In genomic region chr10:70418229-70418628, GRCh38 we compare ENCODE assay signal across 13 cellular contexts. TPM values are rescaled to one million over a fixed set of nuclear protein-coding genes. Genes with fewer than 3 reads are reported as not detected.
DNase-seq lines count a peak whose midpoint lies in the region; ATAC-seq and TF ChIP-seq lines count a peak whose summit lies in the region.
"Had no signal": no experiment of that assay in that cellular context is flagged by ENCODE, and none has a peak within 500 bp of the region (broad histone marks: within the 10 kb centered on the region; RNA-seq: fewer than 3 reads in every experiment).

No MANE protein-coding gene starts in this region.

- peaks cover 55% of the 10 kb centered on the region for H4K20me1 ChIP-seq in GM23338 (replicated peaks; ENCODE audit: insufficient read depth)

- no peaks in the 10 kb centered on the region for H3K9me3 Mint-ChIP-seq in GM23338
- H3K9me3 Mint-ChIP-seq: activated naive CD8-positive, alpha-beta T cell treated with anti-CD3 and anti-CD28 coated beads, Interleukin-2, amount 10 ng/mL, durations not matched to agents 7 days and 5 days; natural killer cell had no signal

- no peak overlapping the region for H3K4me3 Mint-ChIP-seq in GM23338
- H3K4me3 Mint-ChIP-seq: activated naive CD8-positive, alpha-beta T cell treated with anti-CD3 and anti-CD28 coated beads, Interleukin-2, amount 10 ng/mL, durations not matched to agents 7 days and 5 days; natural killer cell had no signal

- peak overlapping the region; percentile 74 for H3K27ac ChIP-seq in GM23338 (ENCODE audit: low read depth)

- ATAC-seq in GM23338 (no peak), HG02970 (IDR thresholded peaks at IDR 0.05; ENCODE audit: low FRiP score, unreplicated experiment) (no peak), HG03045 (IDR thresholded peaks at IDR 0.05; ENCODE audit: unreplicated experiment) (no peak)
- ATAC-seq: natural killer cell had no signal

- H3K79me2 ChIP-seq in GM23338 (replicated peaks; ENCODE audit: insufficient read depth) = peaks cover 56% of the 10 kb centered on the region

- no peak for TF ChIP-seq CTCF in GM23338 (conservative IDR thresholded peaks at IDR 0.05; ENCODE audit: low read depth in 2 of 2)
- no peak for TF ChIP-seq CTCF in kidney epithelial cell (IDR thresholded peaks at IDR 0.05; ENCODE audit: insufficient read depth, low read length, poor library complexity, severe bottlenecking)

- peaks cover 37% of the 10 kb centered on the region for H3K36me3 Mint-ChIP-seq in GM23338 (ENCODE audit: low read depth)

- H3K4me3 ChIP-seq in GM23338 = no peak overlapping the region
- no peak overlapping the region for H3K4me3 ChIP-seq in kidney epithelial cell (ENCODE audit: low read depth, low read length)

- H3K4me1 ChIP-seq in GM23338 (ENCODE audit: insufficient read depth) = peaks cover 6% of the 10 kb centered on the region; the same call in 1 of the 2 replicates

- H3K27me3 ChIP-seq in GM23338 (ENCODE audit: insufficient read depth) (no peaks in the 10 kb centered on the region), kidney epithelial cell (ENCODE audit: control insufficient read depth, insufficient read depth, low read length) (no peaks in the 10 kb centered on the region)

- no peaks in the 10 kb centered on the region for H3K27me3 Mint-ChIP-seq in GM23338 (ENCODE audit: insufficient read depth, low read depth, poor library complexity)
- H3K27me3 Mint-ChIP-seq: activated naive CD8-positive, alpha-beta T cell treated with anti-CD3 and anti-CD28 coated beads, Interleukin-2, amount 10 ng/mL, durations not matched to agents 7 days and 5 days had no signal

- no peak overlapping the region for H3K27ac Mint-ChIP-seq in GM23338
- H3K27ac Mint-ChIP-seq: activated naive CD8-positive, alpha-beta T cell treated with anti-CD3 and anti-CD28 coated beads, Interleukin-2, amount 10 ng/mL, durations not matched to agents 7 days and 5 days had no signal

- H3K4me2 ChIP-seq in GM23338 = no peak overlapping the region

- H2AFZ ChIP-seq in GM23338 = no peak overlapping the region

- H3F3A ChIP-seq in GM23338 (replicated peaks; ENCODE audit: low read depth) = peaks cover 8% of the 10 kb centered on the region; the same call in 1 of the 2 replicates

- peaks cover 27% of the 10 kb centered on the region; the same call in 1 of the 2 replicates for H3K36me3 ChIP-seq in GM23338 (ENCODE audit: insufficient read depth)
- no peaks in the 10 kb centered on the region for H3K36me3 ChIP-seq in kidney epithelial cell (ENCODE audit: control insufficient read depth, insufficient read depth, low read length)

- H3K4me1 Mint-ChIP-seq in GM23338 = peaks cover 11% of the 10 kb centered on the region

- H3K9me2 ChIP-seq in GM23338 (ENCODE audit: insufficient read depth) = no peaks in the 10 kb centered on the region

- DNase-seq in AG08396 (ENCODE audit: low spot score) (peak; percentile 70), GM23338 (ENCODE audit: low spot score) (no peak), amniotic epithelial cell (ENCODE audit: low read depth) (peak; percentile 92), kidney epithelial cell (ENCODE audit: low read depth) (peak; percentile 19), NCI-H510A treated with DMSO at 0.1 percent for 48 hours (lab: John Stamatoyannopoulos, UW) (no peak), NCI-H1092 treated with DMSO at 0.1 percent for 48 hours (lab: John Stamatoyannopoulos, UW) (no peak)
- DNase-seq: activated naive CD8-positive, alpha-beta T cell treated with anti-CD3 and anti-CD28 coated beads, Interleukin-2, amount 10 ng/mL, durations not matched to agents 7 days and 5 days; effector CD8-positive, alpha-beta T cell; MV-4-11; natural killer cell; NCI-H526 had no signal

TF ChIP-seq in GM23338, 12 proteins besides CTCF, POLR2A, EP300 and RAD21:
- no peak for TF ChIP-seq NANOG (IDR thresholded peaks at IDR 0.05; ENCODE audit: borderline replicate concordance)
- TF ChIP-seq ZNF114 (CRISPR knock-in tag; IDR thresholded peaks at IDR 0.05) = no peak
- no peak for TF ChIP-seq POLR2AphosphoS5 (IDR thresholded peaks at IDR 0.05; ENCODE audit: low read depth)
- TF ChIP-seq ZNF331 (CRISPR knock-in tag; IDR thresholded peaks at IDR 0.05; ENCODE audit: low read depth) = no peak
- no peak for TF ChIP-seq JUNB (IDR thresholded peaks at IDR 0.05; ENCODE audit: unreplicated experiment)
- no peak for TF ChIP-seq EZH2phosphoT487 (IDR thresholded peaks at IDR 0.05; ENCODE audit: unreplicated experiment)
- TF ChIP-seq STAT1 (IDR thresholded peaks at IDR 0.05; ENCODE audit: unreplicated experiment) = no peak
- TF ChIP-seq, protein P1, sequence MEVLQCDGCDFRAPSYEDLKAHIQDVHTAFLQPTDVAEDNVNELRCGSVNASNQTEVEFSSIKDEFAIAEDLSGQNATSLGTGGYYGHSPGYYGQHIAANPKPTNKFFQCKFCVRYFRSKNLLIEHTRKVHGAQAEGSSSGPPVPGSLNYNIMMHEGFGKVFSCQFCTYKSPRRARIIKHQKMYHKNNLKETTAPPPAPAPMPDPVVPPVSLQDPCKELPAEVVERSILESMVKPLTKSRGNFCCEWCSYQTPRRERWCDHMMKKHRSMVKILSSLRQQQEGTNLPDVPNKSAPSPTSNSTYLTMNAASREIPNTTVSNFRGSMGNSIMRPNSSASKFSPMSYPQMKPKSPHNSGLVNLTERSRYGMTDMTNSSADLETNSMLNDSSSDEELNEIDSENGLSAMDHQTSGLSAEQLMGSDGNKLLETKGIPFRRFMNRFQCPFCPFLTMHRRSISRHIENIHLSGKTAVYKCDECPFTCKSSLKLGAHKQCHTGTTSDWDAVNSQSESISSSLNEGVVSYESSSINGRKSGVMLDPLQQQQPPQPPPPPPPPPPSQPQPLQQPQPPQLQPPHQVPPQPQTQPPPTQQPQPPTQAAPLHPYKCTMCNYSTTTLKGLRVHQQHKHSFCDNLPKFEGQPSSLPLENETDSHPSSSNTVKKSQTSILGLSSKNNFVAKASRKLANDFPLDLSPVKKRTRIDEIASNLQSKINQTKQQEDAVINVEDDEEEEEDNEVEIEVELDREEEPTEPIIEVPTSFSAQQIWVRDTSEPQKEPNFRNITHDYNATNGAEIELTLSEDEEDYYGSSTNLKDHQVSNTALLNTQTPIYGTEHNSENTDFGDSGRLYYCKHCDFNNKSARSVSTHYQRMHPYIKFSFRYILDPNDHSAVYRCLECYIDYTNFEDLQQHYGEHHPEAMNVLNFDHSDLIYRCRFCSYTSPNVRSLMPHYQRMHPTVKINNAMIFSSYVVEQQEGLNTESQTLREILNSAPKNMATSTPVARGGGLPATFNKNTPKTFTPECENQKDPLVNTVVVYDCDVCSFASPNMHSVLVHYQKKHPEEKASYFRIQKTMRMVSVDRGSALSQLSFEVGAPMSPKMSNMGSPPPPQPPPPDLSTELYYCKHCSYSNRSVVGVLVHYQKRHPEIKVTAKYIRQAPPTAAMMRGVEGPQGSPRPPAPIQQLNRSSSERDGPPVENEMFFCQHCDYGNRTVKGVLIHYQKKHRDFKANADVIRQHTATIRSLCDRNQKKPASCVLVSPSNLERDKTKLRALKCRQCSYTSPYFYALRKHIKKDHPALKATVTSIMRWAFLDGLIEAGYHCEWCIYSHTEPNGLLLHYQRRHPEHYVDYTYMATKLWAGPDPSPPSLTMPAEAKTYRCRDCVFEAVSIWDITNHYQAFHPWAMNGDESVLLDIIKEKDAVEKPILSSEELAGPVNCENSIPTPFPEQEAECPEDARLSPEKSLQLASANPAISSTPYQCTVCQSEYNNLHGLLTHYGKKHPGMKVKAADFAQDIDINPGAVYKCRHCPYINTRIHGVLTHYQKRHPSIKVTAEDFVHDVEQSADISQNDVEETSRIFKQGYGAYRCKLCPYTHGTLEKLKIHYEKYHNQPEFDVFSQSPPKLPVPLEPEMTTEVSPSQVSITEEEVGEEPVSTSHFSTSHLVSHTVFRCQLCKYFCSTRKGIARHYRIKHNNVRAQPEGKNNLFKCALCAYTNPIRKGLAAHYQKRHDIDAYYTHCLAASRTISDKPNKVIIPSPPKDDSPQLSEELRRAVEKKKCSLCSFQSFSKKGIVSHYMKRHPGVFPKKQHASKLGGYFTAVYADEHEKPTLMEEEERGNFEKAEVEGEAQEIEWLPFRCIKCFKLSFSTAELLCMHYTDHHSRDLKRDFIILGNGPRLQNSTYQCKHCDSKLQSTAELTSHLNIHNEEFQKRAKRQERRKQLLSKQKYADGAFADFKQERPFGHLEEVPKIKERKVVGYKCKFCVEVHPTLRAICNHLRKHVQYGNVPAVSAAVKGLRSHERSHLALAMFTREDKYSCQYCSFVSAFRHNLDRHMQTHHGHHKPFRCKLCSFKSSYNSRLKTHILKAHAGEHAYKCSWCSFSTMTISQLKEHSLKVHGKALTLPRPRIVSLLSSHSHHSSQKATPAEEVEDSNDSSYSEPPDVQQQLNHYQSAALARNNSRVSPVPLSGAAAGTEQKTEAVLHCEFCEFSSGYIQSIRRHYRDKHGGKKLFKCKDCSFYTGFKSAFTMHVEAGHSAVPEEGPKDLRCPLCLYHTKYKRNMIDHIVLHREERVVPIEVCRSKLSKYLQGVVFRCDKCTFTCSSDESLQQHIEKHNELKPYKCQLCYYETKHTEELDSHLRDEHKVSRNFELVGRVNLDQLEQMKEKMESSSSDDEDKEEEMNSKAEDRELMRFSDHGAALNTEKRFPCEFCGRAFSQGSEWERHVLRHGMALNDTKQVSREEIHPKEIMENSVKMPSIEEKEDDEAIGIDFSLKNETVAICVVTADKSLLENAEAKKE (CRISPR knock-in tag; IDR thresholded peaks at IDR 0.05) = no peak
- no peak for TF ChIP-seq EZH2 (IDR thresholded peaks at IDR 0.05; ENCODE audit: low read depth, unreplicated experiment)

RNA-seq across cellular contexts. Expression of gene EIF4EBP2, which starts 14.3 kb away (rescaled TPM):
- total RNA-seq in GM23338 (2014; rRNA removed; shearing (Covaris generic)) = 131 and 138 TPM in 2 replicates
- 40.5 and 42.0 TPM in 2 replicates for polyA plus RNA-seq in GM23338 (2016; fragmentation: Nextera tagmentation; extraction: Ambion mirVana)
- total RNA-seq in kidney epithelial cell = 33.5 and 34.3 TPM in 2 replicates

RNA-seq across cellular contexts. Expression of gene NODAL, which starts 23.3 kb away (rescaled TPM):
- 28.4 and 29.9 TPM in 2 replicates for total RNA-seq in GM23338 (2014; rRNA removed; shearing (Covaris generic))
- 11.2 and 12.0 TPM in 2 replicates for polyA plus RNA-seq in GM23338 (2016; fragmentation: Nextera tagmentation; extraction: Ambion mirVana)
- 0.08 and 0.14 TPM in 2 replicates for total RNA-seq in kidney epithelial cell
- total RNA-seq: activated naive CD8-positive, alpha-beta T cell treated with anti-CD3 and anti-CD28 coated beads, Interleukin-2, amount 10 ng/mL, durations not matched to agents 7 days and 5 days; natural killer cell had no signal

RNA-seq across cellular contexts. Expression of gene LRRC20, which starts 35.8 kb away (rescaled TPM):
- total RNA-seq in GM23338 (2014; rRNA removed; shearing (Covaris generic)) = 43.3 and 43.9 TPM in 2 replicates
- polyA plus RNA-seq in GM23338 (2016; fragmentation: Nextera tagmentation; extraction: Ambion mirVana) = 5.9 and 7.1 TPM in 2 replicates
- total RNA-seq in kidney epithelial cell = 37.9 and 72.1 TPM in 2 replicates

Comparison
In these comparisons a context has a peak if more than half of its experiments do, and no peak if none do; other contexts are left out.
1. DNase-seq: peak in AG08396 (single experiment), amniotic epithelial cell (single experiment) and kidney epithelial cell (single experiment); none in GM23338 (single experiment), NCI-H510A treated with DMSO at 0.1 percent for 48 hours (single experiment) and NCI-H1092 treated with DMSO at 0.1 percent for 48 hours (single experiment).
2. RNA of gene NODAL, which starts 23.3 kb away (total RNA-seq): 28.4 to 29.9 TPM in GM23338; 0.08 to 0.14 TPM in kidney epithelial cell; every median in the first group is over 10 times any median in the second.